Comparison of ENCODE assay signal across 8 cellular contexts in the genomic region with DNA sequence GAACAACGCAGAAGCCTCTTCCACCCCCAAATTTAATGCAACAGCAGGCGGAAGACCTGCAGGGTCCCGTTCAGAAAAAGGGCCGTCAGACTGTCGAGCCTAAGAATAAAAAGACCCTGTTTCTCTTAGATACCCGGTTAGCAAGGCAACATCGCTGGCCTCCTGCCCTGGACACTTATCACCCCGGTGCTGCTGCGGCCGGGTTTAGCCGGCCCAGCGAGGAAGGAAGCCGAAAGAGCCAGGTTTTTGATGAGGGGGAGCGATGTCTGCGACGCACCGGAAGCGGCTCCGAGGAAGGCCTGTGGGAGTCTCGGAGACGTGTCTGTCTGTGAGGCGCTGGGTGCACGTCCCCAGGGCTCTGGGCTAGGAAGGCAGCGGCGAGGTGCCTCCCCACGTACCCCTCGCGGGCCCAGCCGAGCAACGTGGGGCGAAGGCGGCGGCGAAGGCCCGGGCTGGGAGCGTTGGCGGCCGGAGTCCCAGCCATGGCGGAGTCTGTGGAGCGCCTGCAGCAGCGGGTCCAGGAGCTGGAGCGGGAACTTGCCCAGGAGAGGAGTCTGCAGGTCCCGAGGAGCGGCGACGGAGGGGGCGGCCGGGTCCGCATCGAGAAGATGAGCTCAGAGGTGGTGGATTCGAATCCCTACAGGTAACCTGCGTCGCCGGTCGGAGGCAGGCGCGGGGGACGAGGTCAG. TPM values are rescaled to one million over a fixed set of nuclear protein-coding genes. Genes with fewer than 3 reads are reported as not detected.
DNase-seq lines count a peak whose midpoint lies in the region; ATAC-seq and TF ChIP-seq lines count a peak whose summit lies in the region.

A gene (plus strand): TSS at position 274 of the 689 bp plus-strand sequence. CDS start 209 bp downstream, at position 483.

- 0% methylated on average over 38 to 58 of the region's 58 CpGs for WGBS in stomach, 5 donors

- ATAC-seq in GM21390 (IDR thresholded peaks at IDR 0.05; ENCODE audit: unreplicated experiment): peak; percentile 71

- no peak for TF ChIP-seq CTCF in fibroblast of the aortic adventitia (IDR thresholded peaks at IDR 0.05; ENCODE audit: insufficient read depth, low read length)
- no peak for TF ChIP-seq CTCF in nephron progenitor cell (IDR thresholded peaks at IDR 0.05)
- no peak for TF ChIP-seq CTCF in stomach (IDR thresholded peaks at IDR 0.05)

- DNase-seq in DMS153 treated with DMSO at 0.1 percent for 48 hours (lab: John Stamatoyannopoulos, UW; ENCODE audit: unreplicated experiment) (peak; percentile 43), HUDEP-2 (lab: John Stamatoyannopoulos, UW; ENCODE audit: unreplicated experiment in 76 of 76) (peak in 68 of 76 experiments; percentile 5 to 80 (median 48)), RPMI8226 (peak; percentile 80), fibroblast of the aortic adventitia (ENCODE audit: low read depth) (peak; percentile 67), nephron progenitor cell (peak; percentile 61), stomach (peak; percentile 69)
- peak; percentile 66 for DNase-seq in activated effector memory CD4-positive, alpha-beta T cell treated with Interleukin-2 at 50 U/mL for 16 hours

- peaks cover 2% of the 10 kb centered on the region for H3K27me3 Mint-ChIP-seq in nephron progenitor cell (ENCODE audit: low read depth, poor library complexity)

- TF ChIP-seq POLR2A in stomach (IDR thresholded peaks at IDR 0.05): no peak

- H3K9me3 ChIP-seq in stomach: no peaks in the 10 kb centered on the region

- intact Hi-C loops in stomach (cut with DNase I; ENCODE audit: low total_unique reads): no loop called here

- H3K4me3 Mint-ChIP-seq in nephron progenitor cell: peak within 1 kb of the TSS; percentile 95

- peak within 1 kb of the TSS; percentile 87 to 95 (median 93) for H3K27ac ChIP-seq in stomach

- H3K4me1 Mint-ChIP-seq in nephron progenitor cell: peaks cover 41% of the 10 kb centered on the region

- H3K27ac Mint-ChIP-seq in nephron progenitor cell: peak within 1 kb of the TSS; percentile 97

- H3K4me1 ChIP-seq in stomach: peaks cover 21 to 64% (median 44%) of the 10 kb centered on the region in 4 donors

- H3K36me3 Mint-ChIP-seq in nephron progenitor cell (ENCODE audit: low read depth): peaks cover 5% of the 10 kb centered on the region

- TF ChIP-seq EP300 in stomach (IDR thresholded peaks at IDR 0.05): no peak

- peak within 1 kb of the TSS; percentile 88 for H3K4me3 ChIP-seq in fibroblast of the aortic adventitia (ENCODE audit: low read depth, low read length)
- peak within 1 kb of the TSS; percentile 63 to 91 (median 84) for H3K4me3 ChIP-seq in stomach

- no peaks in the 10 kb centered on the region for H3K36me3 ChIP-seq in stomach

- no peaks in the 10 kb centered on the region for H3K9me3 Mint-ChIP-seq in nephron progenitor cell

- no peaks in the 10 kb centered on the region for H3K27me3 ChIP-seq in stomach

RNA-seq across cellular contexts. Expression of the gene that starts here (rescaled TPM):
- total RNA-seq in fibroblast of the aortic adventitia (ENCODE audit: low replicate concordance) (39.5 and 120 TPM in 2 replicates), stomach (10 to 100 TPM; 33.9 to 88.7 (median 72.7) TPM)
- polyA plus RNA-seq in stomach: 10 to 100 TPM; 20.2 to 37.9 (median 31.6) TPM

Comparison
In these comparisons a context has a peak if more than half of its experiments do, and no peak if none do; other contexts are left out.
1. Peak in every context shown above with its lines: DNase-seq, ATAC-seq, H3K4me3 ChIP-seq and H3K27ac ChIP-seq.